In the genomic region with DNA sequence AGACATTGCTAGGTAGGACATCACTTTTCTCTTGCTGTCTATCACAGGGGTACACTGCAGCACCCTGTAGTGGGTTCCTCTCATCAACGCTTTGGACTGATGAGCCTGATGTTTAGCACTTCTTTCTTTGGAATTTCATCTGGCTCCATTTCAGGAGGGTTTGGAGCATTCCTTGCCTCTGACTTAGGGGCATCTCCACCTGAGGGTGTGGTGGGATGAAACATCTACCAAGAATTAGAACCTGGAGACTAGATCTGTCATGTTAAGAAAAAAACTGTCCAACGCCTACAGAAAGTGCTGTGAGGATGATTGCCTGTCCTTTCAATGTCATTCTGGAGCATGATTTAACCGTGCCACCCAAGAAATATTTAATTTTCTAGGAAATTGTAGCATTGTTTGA, we compare ENCODE assay signal across 25 cellular contexts.
"Had no signal": no experiment of that assay in that cellular context is flagged by ENCODE, and none has a peak within 500 bp of the region (broad histone marks: within the 10 kb centered on the region; RNA-seq: fewer than 3 reads in every experiment).

No MANE protein-coding gene starts in this region.

- H3K36me3 ChIP-seq: cardiac muscle cell, MG63, SJCRH30 had no signal

- H3K27ac ChIP-seq: cardiac muscle cell, SJCRH30, SK-N-MC had no signal

- DNase-seq: activated CD4-positive, alpha-beta T cell treated with anti-CD3 and anti-CD28 coated beads, Interleukin-2, amount 10 ng/mL, durations not matched to agents 24 days and 14 days; activated CD4-positive, alpha-beta T cell treated with anti-CD3 and anti-CD28 coated beads, Interleukin-2, amount 50 U/mL, for 48 hours; activated CD8-positive, alpha-beta T cell treated with anti-CD3 and anti-CD28 coated beads, Interleukin-2, amount 10 ng/mL, durations not matched to agents 7 days and 5 days; activated naive CD4-positive, alpha-beta T cell treated with anti-CD3 and anti-CD28 coated beads, Interleukin-2, amount 50 U/mL, for 16 hours; activated naive CD8-positive, alpha-beta T cell treated with anti-CD3 and anti-CD28 coated beads, Interleukin-2, amount 10 ng/mL, durations not matched to agents 7 days and 5 days; activated T-cell treated with anti-CD3 and anti-CD28 coated beads, Interleukin-2, amount 50 U/mL, for 24 hours; Karpas-422; KBM-7; MG63; NCI-H1048; NCI-H1105 treated with DMSO at 0.1 percent for 48 hours; NCI-H1436; NCI-H1694; NCI-H1930; NCI-H2081 treated with DMSO at 0.1 percent for 48 hours; NCI-H510A; NCI-H526; NCI-H748 treated with DMSO at 0.1 percent for 48 hours; OCI-M1; Right ventricle myocardium superior; SJCRH30 had no signal

- H3K4me1 ChIP-seq: SJCRH30 had no signal

- FAIRE-seq: TTC549 had no signal

- H3K9me3 ChIP-seq: MG63, SJCRH30 had no signal

- ATAC-seq: activated CD8-positive, alpha-beta T cell treated with anti-CD3 and anti-CD28 coated beads, Interleukin-2, amount 10 ng/mL, durations not matched to agents 7 days and 5 days; Panc1 had no signal

- H3K27me3 ChIP-seq: cardiac muscle cell, MG63, SJCRH30 had no signal

- H3K4me3 ChIP-seq: cardiac muscle cell, MG63, SJCRH30, SK-N-MC had no signal
